10 cellular contexts compared by ENCODE assay signal in genomic region chr5:154829589-154830218, GRCh38.
A peak's percentile ranks its signal among the peaks of the same experiment; 100 is the strongest.
DNase-seq lines count a peak whose midpoint lies in the region; ATAC-seq lines count a peak whose summit lies in the region.
"Had no signal": no experiment of that assay in that cellular context is flagged by ENCODE, and none has a peak within 500 bp of the region (broad histone marks: within the 10 kb centered on the region; RNA-seq: fewer than 3 reads in every experiment).

No MANE protein-coding gene starts in this region.

- peak overlapping the region; percentile 52 to 53 for H3K4me3 Mint-ChIP-seq in effector memory CD8-positive, alpha-beta T cell

- no peaks in the 10 kb centered on the region for H3K9me3 Mint-ChIP-seq in effector memory CD8-positive, alpha-beta T cell

- peak; percentile 36 for ATAC-seq in effector memory CD8-positive, alpha-beta T cell (replicated peaks)

- H3K27ac ChIP-seq in KOPT-K1 (ENCODE audit: low read depth, low read length, poor library complexity, severe bottlenecking) = peak overlapping the region; percentile 11

- H3K27me3 Mint-ChIP-seq in effector memory CD8-positive, alpha-beta T cell = no peaks in the 10 kb centered on the region
- H3K27me3 Mint-ChIP-seq: progenitor cell of endocrine pancreas had no signal

- no peaks in the 10 kb centered on the region for H3K9me3 ChIP-seq in KOPT-K1 (ENCODE audit: insufficient read depth, low read length, poor library complexity, severe bottlenecking)

- peaks cover 62% of the 10 kb centered on the region for H3K36me3 ChIP-seq in KOPT-K1 (ENCODE audit: insufficient read depth, low read length)

- DNase-seq in activated CD4-positive, alpha-beta T cell treated with anti-CD3 and anti-CD28 coated beads for 1 hour = peak; percentile 9
- DNase-seq in effector memory CD8-positive, alpha-beta T cell = no peak
- DNase-seq in stimulated activated CD4-positive, alpha-beta T cell treated with anti-CD3 and anti-CD28 coated beads, Interleukin-2, amount 100 ng/mL, for 4 hours (ENCODE audit: low read depth) = peak; percentile 7
- DNase-seq in SIG-M5 (lab: John Stamatoyannopoulos, UW) = no peak
- no peak for DNase-seq in DMS 273 (lab: John Stamatoyannopoulos, UW; ENCODE audit: unreplicated experiment)
- DNase-seq in SKM-1 (lab: John Stamatoyannopoulos, UW; ENCODE audit: unreplicated experiment) = no peak
- no peak for DNase-seq in NCI-H1694 treated with DMSO at 0.1 percent for 48 hours (lab: John Stamatoyannopoulos, UW)
- DNase-seq: NCI-H2081 treated with DMSO at 0.1 percent for 48 hours had no signal

- peak overlapping the region; percentile 89 to 91 for H3K27ac Mint-ChIP-seq in effector memory CD8-positive, alpha-beta T cell
- H3K27ac Mint-ChIP-seq: progenitor cell of endocrine pancreas had no signal

- peaks cover 22% of the 10 kb centered on the region for H3K36me3 Mint-ChIP-seq in effector memory CD8-positive, alpha-beta T cell (ENCODE audit: insufficient read depth)

- peaks cover 18 to 31% of the 10 kb centered on the region in 2 donors for H3K4me1 Mint-ChIP-seq in effector memory CD8-positive, alpha-beta T cell (ENCODE audit: low read depth in 2 of 2)

Comparison
In these comparisons a context has a peak if more than half of its experiments do, and no peak if none do; other contexts are left out.
1. DNase-seq: peak in activated CD4-positive, alpha-beta T cell treated with anti-CD3 and anti-CD28 coated beads for 1 hour (single experiment) and stimulated activated CD4-positive, alpha-beta T cell treated with anti-CD3 and anti-CD28 coated beads, Interleukin-2, amount 100 ng/mL, for 4 hours (single experiment); none in effector memory CD8-positive, alpha-beta T cell (0 of 3), SIG-M5 (single experiment), DMS 273 (single experiment), SKM-1 (single experiment) and NCI-H1694 treated with DMSO at 0.1 percent for 48 hours (single experiment).